8 cellular contexts compared by ENCODE assay signal in the genomic region with DNA sequence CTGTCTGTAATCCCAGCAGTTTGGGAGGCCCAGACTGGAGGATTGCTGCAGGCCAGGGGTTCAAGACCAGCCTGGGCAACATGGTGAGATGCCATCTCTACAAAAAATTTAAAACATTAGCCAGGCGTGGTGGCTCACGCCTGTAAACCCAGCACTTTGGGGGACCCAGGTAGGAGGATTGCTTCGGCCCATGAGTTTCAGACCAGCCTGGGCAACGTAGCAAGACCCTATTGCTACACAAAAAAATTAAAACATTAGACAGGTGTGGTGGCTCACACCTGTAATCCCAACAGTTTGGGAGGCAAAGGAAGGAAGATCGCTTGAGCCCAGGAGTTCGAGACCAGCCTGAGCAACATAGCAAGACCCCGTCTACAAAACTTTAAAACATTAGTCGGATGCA. TPM values are rescaled to one million over a fixed set of nuclear protein-coding genes. Genes with fewer than 3 reads are reported as not detected.
DNase-seq lines count a peak whose midpoint lies in the region; ATAC-seq and TF ChIP-seq lines count a peak whose summit lies in the region.

No MANE protein-coding gene starts in this region.

- TF ChIP-seq RAD21 in neural cell (conservative IDR thresholded peaks at IDR 0.05), result no peak

- POLR2A ChIA-PET in GM10248 (lab: Yijun Ruan, JAX), result no interaction called here

- DNase-seq in BE2C, result no peak
- no peak for DNase-seq in NB4 (ENCODE audit: low read depth)
- no peak for DNase-seq in effector memory CD8-positive, alpha-beta T cell
- DNase-seq in NCI-H774 (lab: John Stamatoyannopoulos, UW), result no peak
- no peak for DNase-seq in GM10248 (ENCODE audit: extremely low spot score)
- DNase-seq in dermis blood vessel endothelial cell, result no peak
- DNase-seq in NCI-H1105 (lab: John Stamatoyannopoulos, UW), result no peak

- no peaks in the 10 kb centered on the region for H3F3A ChIP-seq in neural cell (ENCODE audit: insufficient read depth, low read length, poor library complexity, severe bottlenecking)

- H3K36me3 ChIP-seq in BE2C (no peaks in the 10 kb centered on the region), neural cell (ENCODE audit: insufficient read depth, low read length) (no peaks in the 10 kb centered on the region)

- H3K4me1 ChIP-seq in BE2C, result no peaks in the 10 kb centered on the region

- H3K9me3 ChIP-seq in BE2C (no peaks in the 10 kb centered on the region), neural cell (ENCODE audit: low read length) (no peaks in the 10 kb centered on the region)

- no peak overlapping the region for H2AFZ ChIP-seq in neural cell (ENCODE audit: low read depth, low read length)

- H3K27ac Mint-ChIP-seq in effector memory CD8-positive, alpha-beta T cell, result peak overlapping the region; percentile 89 to 95

- no peaks in the 10 kb centered on the region for H3K9me2 ChIP-seq in neural cell (ENCODE audit: insufficient read depth, low read length)

- H4K20me1 ChIP-seq in neural cell (ENCODE audit: insufficient read depth), result no peaks in the 10 kb centered on the region

- peak overlapping the region; percentile 80 for H3K9ac ChIP-seq in neural cell (ENCODE audit: low read length)

- TF ChIP-seq CTCF in BE2C (IDR thresholded peaks at IDR 0.05; ENCODE audit: low read depth, low read length) (no peak), NB4 (IDR thresholded peaks at IDR 0.05; ENCODE audit: low read depth, low read length) (no peak), neural cell (IDR thresholded peaks at IDR 0.05; ENCODE audit: poor library complexity, severe bottlenecking) (no peak), GM10248 (IDR thresholded peaks at IDR 0.05; ENCODE audit: control extremely low read depth, extremely low read depth, low read depth, missing control alignments) (no peak)

- peaks cover 19 to 43% of the 10 kb centered on the region in 2 donors for H3K4me1 Mint-ChIP-seq in effector memory CD8-positive, alpha-beta T cell (ENCODE audit: low read depth in 2 of 2)

- H3K27me3 ChIP-seq in BE2C, result no peaks in the 10 kb centered on the region
- no peaks in the 10 kb centered on the region for H3K27me3 ChIP-seq in neural cell (ENCODE audit: insufficient read depth, low read depth, low read length)

- peak overlapping the region; percentile 80 to 81 for H3K4me3 Mint-ChIP-seq in effector memory CD8-positive, alpha-beta T cell

- peaks cover 53% of the 10 kb centered on the region for H3K79me2 ChIP-seq in neural cell (replicated peaks; ENCODE audit: insufficient read depth, low read length)

- TF ChIP-seq POLR2A in NB4 (IDR thresholded peaks at IDR 0.05; ENCODE audit: extremely low read depth, insufficient read length), result no peak

- peak overlapping the region; percentile 73 for H3K27ac ChIP-seq in neural cell (ENCODE audit: low read length)

- no peak for TF ChIP-seq EP300 in neural cell (conservative IDR thresholded peaks at IDR 0.05; ENCODE audit: poor library complexity, severe bottlenecking)

- CTCF ChIA-PET in GM10248 (lab: Yijun Ruan, JAX), result no interaction called here

- H3K36me3 Mint-ChIP-seq in effector memory CD8-positive, alpha-beta T cell (ENCODE audit: insufficient read depth), result peaks cover 13% of the 10 kb centered on the region

- ATAC-seq in effector memory CD8-positive, alpha-beta T cell (replicated peaks), result no peak

- H3K4me2 ChIP-seq in neural cell (ENCODE audit: low read length), result peak overlapping the region; percentile 82

- H3K4me3 ChIP-seq in BE2C (ENCODE audit: low read depth, low read length) (peak overlapping the region; percentile 64), NB4 (ENCODE audit: low read depth, low read length) (peak overlapping the region; percentile 64), neural cell (ENCODE audit: low read length) (peak overlapping the region; percentile 77)

- H3K9me3 Mint-ChIP-seq in effector memory CD8-positive, alpha-beta T cell, result no peaks in the 10 kb centered on the region

- H3K27me3 Mint-ChIP-seq in effector memory CD8-positive, alpha-beta T cell, result no peaks in the 10 kb centered on the region

TF ChIP-seq in neural cell, 6 proteins besides CTCF, POLR2A, EP300 and RAD21:
- TF ChIP-seq, protein P1, sequence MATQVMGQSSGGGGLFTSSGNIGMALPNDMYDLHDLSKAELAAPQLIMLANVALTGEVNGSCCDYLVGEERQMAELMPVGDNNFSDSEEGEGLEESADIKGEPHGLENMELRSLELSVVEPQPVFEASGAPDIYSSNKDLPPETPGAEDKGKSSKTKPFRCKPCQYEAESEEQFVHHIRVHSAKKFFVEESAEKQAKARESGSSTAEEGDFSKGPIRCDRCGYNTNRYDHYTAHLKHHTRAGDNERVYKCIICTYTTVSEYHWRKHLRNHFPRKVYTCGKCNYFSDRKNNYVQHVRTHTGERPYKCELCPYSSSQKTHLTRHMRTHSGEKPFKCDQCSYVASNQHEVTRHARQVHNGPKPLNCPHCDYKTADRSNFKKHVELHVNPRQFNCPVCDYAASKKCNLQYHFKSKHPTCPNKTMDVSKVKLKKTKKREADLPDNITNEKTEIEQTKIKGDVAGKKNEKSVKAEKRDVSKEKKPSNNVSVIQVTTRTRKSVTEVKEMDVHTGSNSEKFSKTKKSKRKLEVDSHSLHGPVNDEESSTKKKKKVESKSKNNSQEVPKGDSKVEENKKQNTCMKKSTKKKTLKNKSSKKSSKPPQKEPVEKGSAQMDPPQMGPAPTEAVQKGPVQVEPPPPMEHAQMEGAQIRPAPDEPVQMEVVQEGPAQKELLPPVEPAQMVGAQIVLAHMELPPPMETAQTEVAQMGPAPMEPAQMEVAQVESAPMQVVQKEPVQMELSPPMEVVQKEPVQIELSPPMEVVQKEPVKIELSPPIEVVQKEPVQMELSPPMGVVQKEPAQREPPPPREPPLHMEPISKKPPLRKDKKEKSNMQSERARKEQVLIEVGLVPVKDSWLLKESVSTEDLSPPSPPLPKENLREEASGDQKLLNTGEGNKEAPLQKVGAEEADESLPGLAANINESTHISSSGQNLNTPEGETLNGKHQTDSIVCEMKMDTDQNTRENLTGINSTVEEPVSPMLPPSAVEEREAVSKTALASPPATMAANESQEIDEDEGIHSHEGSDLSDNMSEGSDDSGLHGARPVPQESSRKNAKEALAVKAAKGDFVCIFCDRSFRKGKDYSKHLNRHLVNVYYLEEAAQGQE (IDR thresholded peaks at IDR 0.05; ENCODE audit: borderline replicate concordance), result no peak
- TF ChIP-seq SMC3 (conservative IDR thresholded peaks at IDR 0.05; ENCODE audit: poor library complexity) (no peak), MXI1 (conservative IDR thresholded peaks at IDR 0.05; ENCODE audit: poor library complexity, severe bottlenecking) (no peak), POLR2AphosphoS5 (IDR thresholded peaks at IDR 0.05) (no peak), TAF1 (IDR thresholded peaks at IDR 0.05; ENCODE audit: low read depth) (no peak)

RNA-seq across cellular contexts. Expression of gene DHRSX, which starts 1.3 kb away (rescaled TPM):
- polyA plus RNA-seq in BE2C (2012; ENCODE audit: insufficient read depth, insufficient read length, low read depth), result 17.0 TPM
- 15.7 and 20.9 TPM in 2 replicates for polyA plus RNA-seq in neural cell
- 34.4 and 35.3 TPM in 2 replicates for polyA minus RNA-seq in neural cell
- total RNA-seq in dermis blood vessel endothelial cell, result 24.6 and 25.2 TPM in 2 replicates

RNA-seq across cellular contexts. Expression of gene ZBED1, which starts 1.3 kb away (rescaled TPM):
- 10.7 TPM for polyA plus RNA-seq in BE2C (2012; ENCODE audit: insufficient read depth, insufficient read length, low read depth)
- 43.2 and 49.6 TPM in 2 replicates for polyA plus RNA-seq in neural cell
- polyA minus RNA-seq in neural cell, result 74.8 and 86.2 TPM in 2 replicates
- total RNA-seq in dermis blood vessel endothelial cell, result 57.5 and 75.7 TPM in 2 replicates
